In genomic region chr17:77802333-77802615, GRCh38 we compare ENCODE assay signal across 22 cellular contexts.
DNase-seq lines count a peak whose midpoint lies in the region; ATAC-seq, FAIRE-seq and TF ChIP-seq lines count a peak whose summit lies in the region.
"Had no signal": no experiment of that assay in that cellular context is flagged by ENCODE, and none has a peak within 500 bp of the region (broad histone marks: within the 10 kb centered on the region; RNA-seq: fewer than 3 reads in every experiment).

No MANE protein-coding gene starts in this region.

- H3K27me3 ChIP-seq in GM23338 (ENCODE audit: insufficient read depth) (no peaks in the 10 kb centered on the region), mesendoderm (ENCODE audit: insufficient read depth, low read length, poor library complexity) (no peaks in the 10 kb centered on the region)

- no peaks in the 10 kb centered on the region for H3K36me3 Mint-ChIP-seq in GM23338 (ENCODE audit: low read depth)
- no peaks in the 10 kb centered on the region for H3K36me3 Mint-ChIP-seq in brain
- H3K36me3 Mint-ChIP-seq: CD8-positive, alpha-beta T cell had no signal

- no peak overlapping the region for H3K9ac ChIP-seq in mesendoderm (ENCODE audit: low read length)

- H2BK5ac ChIP-seq in mesendoderm (ENCODE audit: low read length): no peak overlapping the region

- peaks cover 47% of the 10 kb centered on the region for H3K4me1 Mint-ChIP-seq in GM23338
- peaks cover 67% of the 10 kb centered on the region for H3K4me1 Mint-ChIP-seq in brain

- H3K36me3 ChIP-seq in GM23338 (ENCODE audit: insufficient read depth) (no peaks in the 10 kb centered on the region), mesendoderm (ENCODE audit: control insufficient read depth, insufficient read depth, low read length) (no peaks in the 10 kb centered on the region)
- H3K36me3 ChIP-seq: lower lobe of right lung, thoracic aorta had no signal

- H3K27ac Mint-ChIP-seq in GM23338 (no peak overlapping the region), brain (peak overlapping the region; percentile 93 to 99 (median 97))
- H3K27ac Mint-ChIP-seq: activated CD4-positive, alpha-beta T cell treated with anti-CD3 and anti-CD28 coated beads for 36 hours; activated naive CD4-positive, alpha-beta T cell treated with anti-CD3 and anti-CD28 coated beads for 36 hours; activated T-cell treated with anti-CD3 and anti-CD28 coated beads, Interleukin-2, amount 50 U/mL, for 72 hours; CD8-positive, alpha-beta T cell had no signal

- H4K8ac ChIP-seq in mesendoderm (ENCODE audit: low read depth, low read length): no peak overlapping the region

- H3K4me2 ChIP-seq in GM23338 (peak overlapping the region; percentile 49; the same call in 1 of the 2 replicates), mesendoderm (ENCODE audit: low read length) (no peak overlapping the region)

- H3K4me3 Mint-ChIP-seq in GM23338 (no peak overlapping the region), brain (peak overlapping the region; percentile 46 to 83 (median 73))
- H3K4me3 Mint-ChIP-seq: activated naive CD4-positive, alpha-beta T cell treated with anti-CD3 and anti-CD28 coated beads for 36 hours; activated T-cell treated with anti-CD3 and anti-CD28 coated beads, Interleukin-2, amount 50 U/mL, for 72 hours; CD8-positive, alpha-beta T cell had no signal

- H3K27ac ChIP-seq in GM23338 (ENCODE audit: low read depth): no peak overlapping the region
- H3K27ac ChIP-seq in mesendoderm (ENCODE audit: low read depth, low read length): no peak overlapping the region
- H3K27ac ChIP-seq: 22Rv1, lower lobe of right lung, skin epidermis had no signal

- no peak for FAIRE-seq in GM19239 (lab: Jason Lieb, UNC)
- FAIRE-seq: TTC549 had no signal

- H3F3A ChIP-seq in GM23338 (replicated peaks; ENCODE audit: low read depth): 0 out of 2 replicates have a peak, but pooled peaks cover 4% of the 10 kb centered on the region

- H3K27me3 Mint-ChIP-seq in GM23338 (ENCODE audit: insufficient read depth, low read depth, poor library complexity): peaks cover 33% of the 10 kb centered on the region
- peaks cover 9% of the 10 kb centered on the region for H3K27me3 Mint-ChIP-seq in brain

- H3K56ac ChIP-seq in mesendoderm (ENCODE audit: low read length): peak overlapping the region; percentile 49

- H3K18ac ChIP-seq in mesendoderm (ENCODE audit: low read length): no peak overlapping the region

- no peak overlapping the region for H2BK15ac ChIP-seq in mesendoderm (replicated peaks; ENCODE audit: low read depth)

- H3K4me3 ChIP-seq in GM23338: 0 out of 2 replicates have a peak overlapping the region, but pooled peaks have one; percentile 27
- H3K4me3 ChIP-seq in mesendoderm (ENCODE audit: low read length): no peak overlapping the region
- H3K4me3 ChIP-seq: lower lobe of right lung, skin epidermis had no signal

- H3K9me3 Mint-ChIP-seq in GM23338 (no peaks in the 10 kb centered on the region), brain (peaks cover 0 to 3% (median 0%) of the 10 kb centered on the region in 5 experiments)
- H3K9me3 Mint-ChIP-seq: activated naive CD4-positive, alpha-beta T cell treated with anti-CD3 and anti-CD28 coated beads for 36 hours; activated T-cell treated with anti-CD3 and anti-CD28 coated beads, Interleukin-2, amount 50 U/mL, for 72 hours; CD8-positive, alpha-beta T cell had no signal

- no peak overlapping the region for H3K23ac ChIP-seq in mesendoderm (ENCODE audit: low read length)

- H3K79me2 ChIP-seq in GM23338 (replicated peaks; ENCODE audit: insufficient read depth): no peaks in the 10 kb centered on the region
- H3K79me2 ChIP-seq in mesendoderm (ENCODE audit: control insufficient read depth, insufficient read depth, low read length): no peaks in the 10 kb centered on the region

- WGBS in mesendoderm (ENCODE audit: extremely low coverage, insufficient coverage, low lambda C conversion rate): no CpG with 5 or more reads among the region's 9 CpGs

- TF ChIP-seq CTCF in GM23338 (conservative IDR thresholded peaks at IDR 0.05; ENCODE audit: low read depth in 2 of 2): no peak
- no peak for TF ChIP-seq CTCF in brain (conservative IDR thresholded peaks at IDR 0.05)

- H3K4me1 ChIP-seq in GM23338 (ENCODE audit: insufficient read depth) (peaks cover 19% of the 10 kb centered on the region), mesendoderm (ENCODE audit: control insufficient read depth, low read depth, low read length) (no peaks in the 10 kb centered on the region)
- H3K4me1 ChIP-seq: lower lobe of right lung had no signal

- no peak overlapping the region for H2AFZ ChIP-seq in GM23338

- no peak overlapping the region for H4K5ac ChIP-seq in mesendoderm (ENCODE audit: low read length)

- H2AK5ac ChIP-seq in mesendoderm (ENCODE audit: low read length): no peak overlapping the region

- no peak for ATAC-seq in GM23338
- ATAC-seq: activated CD4-positive, alpha-beta T cell treated with anti-CD3 and anti-CD28 coated beads for 36 hours; activated T-cell treated with anti-CD3 and anti-CD28 coated beads, Interleukin-2, amount 50 U/mL, for 72 hours; CD8-positive, alpha-beta T cell had no signal

- no peak overlapping the region for H2BK120ac ChIP-seq in mesendoderm (ENCODE audit: low read depth, low read length)

- H3K79me1 ChIP-seq in mesendoderm (ENCODE audit: low read length): no peaks in the 10 kb centered on the region

- no peak overlapping the region for H3K4ac ChIP-seq in mesendoderm (ENCODE audit: low read depth, low read length)

- no peaks in the 10 kb centered on the region for H4K20me1 ChIP-seq in GM23338 (replicated peaks; ENCODE audit: insufficient read depth)

- H3K9me2 ChIP-seq in GM23338 (ENCODE audit: insufficient read depth): no peaks in the 10 kb centered on the region

- DNase-seq in DMS 273 (lab: John Stamatoyannopoulos, UW; ENCODE audit: unreplicated experiment) (peak; percentile 88), DMS 273 treated with DMSO at 0.1 percent for 48 hours (lab: John Stamatoyannopoulos, UW) (no peak), GM23338 (ENCODE audit: low spot score) (no peak), mesendoderm (no peak), GM19239 (ENCODE audit: insufficient read length, low spot score) (no peak), iPS-NIHi7 (ENCODE audit: extremely low spot score) (no peak)
- DNase-seq in activated CD4-positive, alpha-beta T cell treated with anti-CD3 and anti-CD28 coated beads, Interleukin-2, amount 50 U/mL, for 4 hours: no peak
- DNase-seq: activated CD4-positive, alpha-beta T cell treated with anti-CD3 and anti-CD28 coated beads for 36 hours; activated naive CD4-positive, alpha-beta T cell treated with anti-CD3 and anti-CD28 coated beads for 36 hours; activated T-cell treated with anti-CD3 and anti-CD28 coated beads, Interleukin-2, amount 50 U/mL, for 72 hours; amniotic stem cell; GF-D8; KG1; lower lobe of right lung; SHP77 treated with DMSO at 0.1 percent for 48 hours; stimulated activated CD4-positive, alpha-beta T cell treated with anti-CD3 and anti-CD28 coated beads, Interleukin-1b, Interleukin-23, amount 100 ng/mL, for 48 hours had no signal

TF ChIP-seq in GM23338, 12 proteins besides CTCF, POLR2A, EP300 and RAD21 (continues in another document):
- TF ChIP-seq JUNB (IDR thresholded peaks at IDR 0.05; ENCODE audit: unreplicated experiment): no peak
- TF ChIP-seq ZNF331 (CRISPR knock-in tag; IDR thresholded peaks at IDR 0.05; ENCODE audit: low read depth): no peak
